ENCODE assay signal across 21 cellular contexts in genomic region chr14:30291216-30291615, GRCh38.
A peak's percentile ranks its signal among the peaks of the same experiment; 100 is the strongest.
DNase-seq lines count a peak whose midpoint lies in the region; ATAC-seq, FAIRE-seq and TF ChIP-seq lines count a peak whose summit lies in the region.
"Had no signal": no experiment of that assay in that cellular context is flagged by ENCODE, and none has a peak within 500 bp of the region (broad histone marks: within the 10 kb centered on the region; RNA-seq: fewer than 3 reads in every experiment).

No MANE protein-coding gene starts in this region.

- no peak for ATAC-seq in upper lobe of right lung
- no peak for ATAC-seq in GM18519 (IDR thresholded peaks at IDR 0.05; ENCODE audit: low FRiP score, unreplicated experiment)
- ATAC-seq: stimulated activated naive CD8-positive, alpha-beta T cell treated with anti-CD3 and anti-CD28 coated beads, Interleukin-15, amount 100 ng/mL, for 72 hours had no signal

- H3K27ac ChIP-seq in epithelial cell of prostate (no peak overlapping the region), osteoblast (ENCODE audit: low read depth, low read length) (no peak overlapping the region), upper lobe of right lung (no peak overlapping the region)
- H3K27ac ChIP-seq: BLaER1 treated with 17β-estradiol and CSF1 and Interleukin-3, amounts not matched to agents 10 nM and 100 nM; ovary had no signal

- no peak overlapping the region for H3K4me3 Mint-ChIP-seq in T-helper 2 cell treated with Interferon-gamma antibody and Interleukin-4, amounts not matched to agents 5 μg/mL and 100 μg/mL, for 36 hours
- H3K4me3 Mint-ChIP-seq: activated T-helper 1 cell treated with anti-CD3 and anti-CD28 coated beads, Interleukin-12 subunit alpha, Interleukin-12 subunit beta, Interleukin-2, Interleukin-4 antibody, amounts not matched to agents 30 ng/mL and 10 ng/mL and 1 ng/mL, durations not matched to agents 14 hours and 24 hours and 36 hours; stimulated activated naive CD8-positive, alpha-beta T cell treated with anti-CD3 and anti-CD28 coated beads, Interleukin-15, amount 100 ng/mL, for 72 hours had no signal

- FAIRE-seq in RCC 7860 (lab: Jason Lieb, UNC): no peak

- intact Hi-C loops in upper lobe of right lung (cut with DNase I): no loop called here

- H3K36me3 ChIP-seq in osteoblast (ENCODE audit: insufficient read depth, low read length): no peaks in the 10 kb centered on the region
- H3K36me3 ChIP-seq in upper lobe of right lung: no peaks in the 10 kb centered on the region
- no peaks in the 10 kb centered on the region for H3K36me3 ChIP-seq in H7 (replicated peaks; ENCODE audit: control insufficient read depth, insufficient read depth, low read length)
- H3K36me3 ChIP-seq: BLaER1 treated with 17β-estradiol and CSF1 and Interleukin-3, amounts not matched to agents 10 nM and 100 nM; ovary had no signal

- H3K27me3 Mint-ChIP-seq in T-helper 2 cell treated with Interferon-gamma antibody and Interleukin-4, amounts not matched to agents 5 μg/mL and 100 μg/mL, for 36 hours (ENCODE audit: low read depth): no peaks in the 10 kb centered on the region

- H3K9me3 ChIP-seq in osteoblast (ENCODE audit: low read depth, low read length) (no peaks in the 10 kb centered on the region), upper lobe of right lung (no peaks in the 10 kb centered on the region)
- H3K9me3 ChIP-seq: BLaER1 treated with 17β-estradiol and CSF1 and Interleukin-3, amounts not matched to agents 10 nM and 100 nM; ovary had no signal

- H3K27me3 ChIP-seq in osteoblast (ENCODE audit: insufficient read depth, low read length) (peaks cover under 1% of the 10 kb centered on the region), upper lobe of right lung (no peaks in the 10 kb centered on the region), H7 (ENCODE audit: control insufficient read depth, insufficient read depth, low read length) (no peaks in the 10 kb centered on the region)
- H3K27me3 ChIP-seq: BLaER1 treated with 17β-estradiol and CSF1 and Interleukin-3, amounts not matched to agents 10 nM and 100 nM; ovary had no signal

- TF ChIP-seq CTCF in osteoblast (IDR thresholded peaks at IDR 0.05; ENCODE audit: extremely low read depth, low read depth, low read length): no peak
- no peak for TF ChIP-seq CTCF in upper lobe of right lung (IDR thresholded peaks at IDR 0.05)

- H3K79me2 ChIP-seq in osteoblast (ENCODE audit: insufficient read depth, low read length): no peaks in the 10 kb centered on the region

- no peaks in the 10 kb centered on the region for H3K9me3 Mint-ChIP-seq in T-helper 2 cell treated with Interferon-gamma antibody and Interleukin-4, amounts not matched to agents 5 μg/mL and 100 μg/mL, for 36 hours
- H3K9me3 Mint-ChIP-seq: activated T-helper 1 cell treated with anti-CD3 and anti-CD28 coated beads, Interleukin-12 subunit alpha, Interleukin-12 subunit beta, Interleukin-2, Interleukin-4 antibody, amounts not matched to agents 30 ng/mL and 10 ng/mL and 1 ng/mL, durations not matched to agents 14 hours and 24 hours and 36 hours; stimulated activated naive CD8-positive, alpha-beta T cell treated with anti-CD3 and anti-CD28 coated beads, Interleukin-15, amount 100 ng/mL, for 72 hours had no signal

- H3K4me1 Mint-ChIP-seq in T-helper 2 cell treated with Interferon-gamma antibody and Interleukin-4, amounts not matched to agents 5 μg/mL and 100 μg/mL, for 36 hours (ENCODE audit: low read depth): no peaks in the 10 kb centered on the region
- H3K4me1 Mint-ChIP-seq: stimulated activated naive CD8-positive, alpha-beta T cell treated with anti-CD3 and anti-CD28 coated beads, Interleukin-15, amount 100 ng/mL, for 72 hours had no signal

- DNase-seq in EL: peak; percentile 57
- peak; percentile 11 for DNase-seq in RCC 7860 (ENCODE audit: low spot score)
- peak; percentile 49 for DNase-seq in epithelial cell of prostate (ENCODE audit: low read depth, low spot score)
- peak; percentile 86 for DNase-seq in osteoblast (ENCODE audit: insufficient read length, low spot score, missing footprints)
- DNase-seq in T-helper 2 cell treated with Interferon-gamma antibody and Interleukin-4, amounts not matched to agents 5 μg/mL and 100 μg/mL, for 36 hours (ENCODE audit: low spot score): no peak
- no peak for DNase-seq in upper lobe of right lung
- DNase-seq in H7: no peak
- DNase-seq: activated CD4-positive, alpha-beta T cell treated with anti-CD3 and anti-CD28 coated beads, Interleukin-2, amount 50 U/mL, for 4 hours; amygdala; glutamatergic neuron; islet precursor cell; MM.1S; NCI-H2081 treated with DMSO at 0.1 percent for 48 hours; NCI-H774; ovary; SHP77; stimulated activated naive CD8-positive, alpha-beta T cell treated with anti-CD3 and anti-CD28 coated beads, Interleukin-15, amount 100 ng/mL, for 72 hours had no signal

- no peak overlapping the region for H3K4me3 ChIP-seq in osteoblast (ENCODE audit: insufficient read depth, low read length)
- no peak overlapping the region for H3K4me3 ChIP-seq in upper lobe of right lung
- no peak overlapping the region for H3K4me3 ChIP-seq in H7 (ENCODE audit: insufficient read depth, low read depth, low read length)
- H3K4me3 ChIP-seq: BLaER1 treated with 17β-estradiol and CSF1 and Interleukin-3, amounts not matched to agents 10 nM and 100 nM; ovary; smooth muscle cell had no signal

- H3K4me2 ChIP-seq in osteoblast (ENCODE audit: insufficient read depth, low read length): no peak overlapping the region
- H3K4me2 ChIP-seq: BLaER1 treated with 17β-estradiol and CSF1 and Interleukin-3, amounts not matched to agents 10 nM and 100 nM; smooth muscle cell had no signal

- H2AFZ ChIP-seq in osteoblast (ENCODE audit: low read length): no peak overlapping the region

- H3K36me3 Mint-ChIP-seq in T-helper 2 cell treated with Interferon-gamma antibody and Interleukin-4, amounts not matched to agents 5 μg/mL and 100 μg/mL, for 36 hours (ENCODE audit: low read depth): no peaks in the 10 kb centered on the region

- no peaks in the 10 kb centered on the region for H4K20me1 ChIP-seq in osteoblast (ENCODE audit: insufficient read depth, low read length)
- H4K20me1 ChIP-seq: BLaER1 treated with 17β-estradiol and CSF1 and Interleukin-3, amounts not matched to agents 10 nM and 100 nM had no signal

- peaks cover 5% of the 10 kb centered on the region for H3K4me1 ChIP-seq in osteoblast (ENCODE audit: insufficient read depth, low read length)
- no peaks in the 10 kb centered on the region for H3K4me1 ChIP-seq in upper lobe of right lung
- H3K4me1 ChIP-seq: BLaER1 treated with 17β-estradiol and CSF1 and Interleukin-3, amounts not matched to agents 10 nM and 100 nM had no signal

- H3K27ac Mint-ChIP-seq in T-helper 2 cell treated with Interferon-gamma antibody and Interleukin-4, amounts not matched to agents 5 μg/mL and 100 μg/mL, for 36 hours: no peak overlapping the region
- H3K27ac Mint-ChIP-seq: activated T-helper 1 cell treated with anti-CD3 and anti-CD28 coated beads, Interleukin-12 subunit alpha, Interleukin-12 subunit beta, Interleukin-2, Interleukin-4 antibody, amounts not matched to agents 30 ng/mL and 10 ng/mL and 1 ng/mL, durations not matched to agents 14 hours and 24 hours and 36 hours; stimulated activated naive CD8-positive, alpha-beta T cell treated with anti-CD3 and anti-CD28 coated beads, Interleukin-15, amount 100 ng/mL, for 72 hours had no signal

Comparison
In these comparisons a context has a peak if more than half of its experiments do, and no peak if none do; other contexts are left out.
1. DNase-seq: peak in EL (single experiment), RCC 7860 (single experiment), epithelial cell of prostate (single experiment) and osteoblast (single experiment); none in T-helper 2 cell treated with Interferon-gamma antibody and Interleukin-4, amounts not matched to agents 5 μg/mL and 100 μg/mL, for 36 hours (single experiment), upper lobe of right lung (single experiment) and H7 (single experiment).